20 cellular contexts compared by ENCODE assay signal in the genomic region with DNA sequence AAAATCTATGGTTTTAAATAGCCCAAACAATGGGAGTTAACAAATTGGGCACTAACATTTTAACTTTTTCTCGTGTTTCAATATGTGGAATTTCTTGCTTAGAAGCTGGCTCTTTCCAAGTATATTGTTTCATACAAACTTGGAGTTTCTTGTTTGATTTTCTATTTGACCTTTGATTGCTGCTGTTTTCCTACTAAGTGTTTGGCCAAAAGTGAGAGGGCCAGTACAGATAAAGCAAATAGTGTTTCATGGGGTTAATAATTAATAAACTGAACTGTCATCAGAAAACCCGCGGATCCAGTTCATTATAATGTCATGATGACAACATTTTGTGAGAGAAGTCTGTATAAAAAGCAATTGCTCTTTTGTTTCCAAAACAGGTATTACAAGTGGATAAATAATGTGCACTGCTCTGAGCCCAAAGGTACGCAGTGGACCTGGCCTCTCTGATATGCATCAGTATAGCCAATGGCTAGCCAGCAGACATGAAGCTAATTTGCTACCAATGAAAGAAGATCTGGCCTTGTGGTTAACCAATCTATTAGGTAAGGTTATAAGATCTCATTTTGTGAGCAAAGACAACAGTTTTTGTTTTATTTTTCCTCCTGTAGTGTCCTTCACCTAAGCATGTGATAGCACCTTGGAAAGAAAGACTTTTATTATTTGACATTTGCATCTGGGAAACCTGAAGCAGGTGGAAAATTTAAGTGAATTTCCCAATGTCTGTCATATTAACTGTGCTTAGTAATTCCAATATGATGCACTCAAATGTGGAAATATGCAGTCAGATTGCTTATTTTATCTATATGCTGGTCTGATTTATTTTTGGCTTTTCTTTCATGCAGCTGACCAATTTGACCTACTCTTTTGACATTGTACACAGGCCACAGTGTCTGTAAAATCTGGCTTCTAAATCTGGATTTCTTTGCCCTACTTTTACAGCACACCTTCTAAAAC. TPM values are rescaled to one million over a fixed set of nuclear protein-coding genes. Genes with fewer than 3 reads are reported as not detected.
DNase-seq lines count a peak whose midpoint lies in the region; ATAC-seq and TF ChIP-seq lines count a peak whose summit lies in the region.
"Had no signal": no experiment of that assay in that cellular context is flagged by ENCODE, and none has a peak within 500 bp of the region (broad histone marks: within the 10 kb centered on the region; RNA-seq: fewer than 3 reads in every experiment).

No MANE protein-coding gene starts in this region.

- TF ChIP-seq CTCF in GM23338 (conservative IDR thresholded peaks at IDR 0.05; ENCODE audit: low read depth in 2 of 2) (no peak), VCaP (conservative IDR thresholded peaks at IDR 0.05) (no peak), mucosa of descending colon (IDR thresholded peaks at IDR 0.05) (no peak)

- H3K36me3 Mint-ChIP-seq in GM23338 (ENCODE audit: low read depth): no peaks in the 10 kb centered on the region
- H3K36me3 Mint-ChIP-seq: activated naive CD8-positive, alpha-beta T cell treated with anti-CD3 and anti-CD28 coated beads, Interleukin-2, amount 10 ng/mL, durations not matched to agents 7 days and 5 days had no signal

- no peak overlapping the region for H3K27ac ChIP-seq in GM23338 (ENCODE audit: low read depth)
- peak overlapping the region; percentile 82 for H3K27ac ChIP-seq in VCaP
- H3K27ac ChIP-seq: ovary, RWPE1 had no signal

- H3K9me3 ChIP-seq in mucosa of descending colon: no peaks in the 10 kb centered on the region
- H3K9me3 ChIP-seq: BE2C, ovary had no signal

- no peaks in the 10 kb centered on the region for H3K9me3 Mint-ChIP-seq in GM23338
- H3K9me3 Mint-ChIP-seq: activated CD8-positive, alpha-beta T cell treated with anti-CD3 and anti-CD28 coated beads for 36 hours; activated naive CD8-positive, alpha-beta T cell treated with anti-CD3 and anti-CD28 coated beads, Interleukin-2, amount 10 ng/mL, durations not matched to agents 7 days and 5 days; activated T-cell treated with anti-CD3 and anti-CD28 coated beads, Interleukin-2, amount 50 U/mL, for 72 hours had no signal

- DNase-seq in DMS53 treated with DMSO at 0.1 percent for 48 hours (lab: John Stamatoyannopoulos, UW; ENCODE audit: unreplicated experiment) (peak; percentile 98), GM23338 (ENCODE audit: low spot score) (no peak), mucosa of descending colon (no peak), 8988T (no peak), NCI-H2171 (lab: John Stamatoyannopoulos, UW) (no peak)
- no peak for DNase-seq in activated naive CD4-positive, alpha-beta T cell (lab: John Stamatoyannopoulos, UW)
- DNase-seq: activated CD8-positive, alpha-beta T cell treated with anti-CD3 and anti-CD28 coated beads for 36 hours; activated naive CD8-positive, alpha-beta T cell treated with anti-CD3 and anti-CD28 coated beads, Interleukin-2, amount 10 ng/mL, durations not matched to agents 7 days and 5 days; activated T-cell treated with anti-CD3 and anti-CD28 coated beads, Interleukin-2, amount 50 U/mL, for 72 hours; BE2C; dermis blood vessel endothelial cell; hypothalamus; NCI-H2081 treated with DMSO at 0.1 percent for 48 hours; NK-92 treated with Interleukin-12 subunit alpha and Interleukin-12 subunit beta, amount 100 ng/mL, for 24 hours; ovary; stimulated activated naive CD4-positive, alpha-beta T cell treated with Interleukin-2 at 50 U/mL for 16 hours; SW 1271 had no signal

- ATAC-seq in GM23338 (no peak), mucosa of descending colon (peak; percentile 87), HG03039 (IDR thresholded peaks at IDR 0.05; ENCODE audit: unreplicated experiment) (no peak)
- ATAC-seq: activated CD8-positive, alpha-beta T cell treated with anti-CD3 and anti-CD28 coated beads for 36 hours; activated T-cell treated with anti-CD3 and anti-CD28 coated beads, Interleukin-2, amount 50 U/mL, for 72 hours had no signal

- H3K36me3 ChIP-seq in GM23338 (ENCODE audit: insufficient read depth) (no peaks in the 10 kb centered on the region), mucosa of descending colon (ENCODE audit: low read depth) (no peaks in the 10 kb centered on the region)
- H3K36me3 ChIP-seq: BE2C, ovary had no signal

- no peak overlapping the region for H2AFZ ChIP-seq in GM23338

- H3K27ac Mint-ChIP-seq in GM23338: peak overlapping the region; percentile 59; the same call in 1 of the 2 replicates
- H3K27ac Mint-ChIP-seq: activated CD8-positive, alpha-beta T cell treated with anti-CD3 and anti-CD28 coated beads for 36 hours; activated naive CD8-positive, alpha-beta T cell treated with anti-CD3 and anti-CD28 coated beads, Interleukin-2, amount 10 ng/mL, durations not matched to agents 7 days and 5 days; activated T-cell treated with anti-CD3 and anti-CD28 coated beads, Interleukin-2, amount 50 U/mL, for 72 hours had no signal

- H3F3A ChIP-seq in GM23338 (replicated peaks; ENCODE audit: low read depth): no peaks in the 10 kb centered on the region

- no peaks in the 10 kb centered on the region for H3K79me2 ChIP-seq in GM23338 (replicated peaks; ENCODE audit: insufficient read depth)

- no peaks in the 10 kb centered on the region for H3K27me3 Mint-ChIP-seq in GM23338 (ENCODE audit: insufficient read depth, low read depth, poor library complexity)

- intact Hi-C loops in mucosa of descending colon (cut with DNase I, micrococcal nuclease): no loop called here

- no peak overlapping the region for H3K4me2 ChIP-seq in GM23338

- H3K4me3 ChIP-seq in GM23338 (no peak overlapping the region), mucosa of descending colon (no peak overlapping the region)
- H3K4me3 ChIP-seq: ovary had no signal

- H3K9me2 ChIP-seq in GM23338 (ENCODE audit: insufficient read depth): no peaks in the 10 kb centered on the region

- H3K4me3 Mint-ChIP-seq in GM23338: no peak overlapping the region
- H3K4me3 Mint-ChIP-seq: activated CD8-positive, alpha-beta T cell treated with anti-CD3 and anti-CD28 coated beads for 36 hours; activated naive CD8-positive, alpha-beta T cell treated with anti-CD3 and anti-CD28 coated beads, Interleukin-2, amount 10 ng/mL, durations not matched to agents 7 days and 5 days; activated T-cell treated with anti-CD3 and anti-CD28 coated beads, Interleukin-2, amount 50 U/mL, for 72 hours had no signal

- no peaks in the 10 kb centered on the region for H4K20me1 ChIP-seq in GM23338 (replicated peaks; ENCODE audit: insufficient read depth)

- H3K4me1 ChIP-seq in GM23338 (ENCODE audit: insufficient read depth): no peaks in the 10 kb centered on the region
- H3K4me1 ChIP-seq in mucosa of descending colon (ENCODE audit: low read depth): no peaks in the 10 kb centered on the region
- H3K4me1 ChIP-seq: BE2C had no signal

- no peaks in the 10 kb centered on the region for H3K27me3 ChIP-seq in GM23338 (ENCODE audit: insufficient read depth)
- H3K27me3 ChIP-seq: BE2C, ovary had no signal

- H3K4me1 Mint-ChIP-seq in GM23338: no peaks in the 10 kb centered on the region
- H3K4me1 Mint-ChIP-seq: activated naive CD8-positive, alpha-beta T cell treated with anti-CD3 and anti-CD28 coated beads, Interleukin-2, amount 10 ng/mL, durations not matched to agents 7 days and 5 days had no signal

TF ChIP-seq in GM23338, 12 proteins besides CTCF, POLR2A, EP300 and RAD21 (continues in another document):
- TF ChIP-seq JUNB (IDR thresholded peaks at IDR 0.05; ENCODE audit: unreplicated experiment) (no peak), POLR2AphosphoS5 (IDR thresholded peaks at IDR 0.05; ENCODE audit: low read depth) (no peak), ZNF331 (CRISPR knock-in tag; IDR thresholded peaks at IDR 0.05; ENCODE audit: low read depth) (no peak), STAT1 (IDR thresholded peaks at IDR 0.05; ENCODE audit: unreplicated experiment) (no peak), CREB1 (CRISPR knock-in tag; IDR thresholded peaks at IDR 0.05; ENCODE audit: low read depth) (no peak), EZH2 (IDR thresholded peaks at IDR 0.05; ENCODE audit: low read depth, unreplicated experiment) (no peak), NANOG (IDR thresholded peaks at IDR 0.05; ENCODE audit: borderline replicate concordance) (no peak), ZNF114 (CRISPR knock-in tag; IDR thresholded peaks at IDR 0.05) (no peak)
- TF ChIP-seq, protein P1, sequence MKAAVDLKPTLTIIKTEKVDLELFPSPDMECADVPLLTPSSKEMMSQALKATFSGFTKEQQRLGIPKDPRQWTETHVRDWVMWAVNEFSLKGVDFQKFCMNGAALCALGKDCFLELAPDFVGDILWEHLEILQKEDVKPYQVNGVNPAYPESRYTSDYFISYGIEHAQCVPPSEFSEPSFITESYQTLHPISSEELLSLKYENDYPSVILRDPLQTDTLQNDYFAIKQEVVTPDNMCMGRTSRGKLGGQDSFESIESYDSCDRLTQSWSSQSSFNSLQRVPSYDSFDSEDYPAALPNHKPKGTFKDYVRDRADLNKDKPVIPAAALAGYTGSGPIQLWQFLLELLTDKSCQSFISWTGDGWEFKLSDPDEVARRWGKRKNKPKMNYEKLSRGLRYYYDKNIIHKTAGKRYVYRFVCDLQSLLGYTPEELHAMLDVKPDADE (IDR thresholded peaks at IDR 0.05): no peak

RNA-seq across cellular contexts. Expression of gene GAS2, which starts 8.3 kb away (rescaled TPM):
- 5.0 and 6.7 TPM in 2 replicates for total RNA-seq in GM23338 (2014; rRNA removed; shearing (Covaris generic))
- polyA plus RNA-seq in GM23338 (2016; fragmentation: Nextera tagmentation; extraction: Ambion mirVana): 1.4 and 2.6 TPM in 2 replicates
- total RNA-seq in mucosa of descending colon: 1 to 10 TPM; 2.0 to 2.8 (median 2.5) TPM

RNA-seq across cellular contexts. Expression of gene FANCF, which starts 49.1 kb away (rescaled TPM):
- 31.8 and 34.6 TPM in 2 replicates for total RNA-seq in GM23338 (2014; rRNA removed; shearing (Covaris generic))
- polyA plus RNA-seq in GM23338 (2016; fragmentation: Nextera tagmentation; extraction: Ambion mirVana): 17.0 and 18.8 TPM in 2 replicates
- total RNA-seq in mucosa of descending colon: 10 to 100 TPM in 2 of 3 donors, 1 to 10 TPM in 1; 9.5 to 14.7 (median 12.9) TPM
